In the genomic region with DNA sequence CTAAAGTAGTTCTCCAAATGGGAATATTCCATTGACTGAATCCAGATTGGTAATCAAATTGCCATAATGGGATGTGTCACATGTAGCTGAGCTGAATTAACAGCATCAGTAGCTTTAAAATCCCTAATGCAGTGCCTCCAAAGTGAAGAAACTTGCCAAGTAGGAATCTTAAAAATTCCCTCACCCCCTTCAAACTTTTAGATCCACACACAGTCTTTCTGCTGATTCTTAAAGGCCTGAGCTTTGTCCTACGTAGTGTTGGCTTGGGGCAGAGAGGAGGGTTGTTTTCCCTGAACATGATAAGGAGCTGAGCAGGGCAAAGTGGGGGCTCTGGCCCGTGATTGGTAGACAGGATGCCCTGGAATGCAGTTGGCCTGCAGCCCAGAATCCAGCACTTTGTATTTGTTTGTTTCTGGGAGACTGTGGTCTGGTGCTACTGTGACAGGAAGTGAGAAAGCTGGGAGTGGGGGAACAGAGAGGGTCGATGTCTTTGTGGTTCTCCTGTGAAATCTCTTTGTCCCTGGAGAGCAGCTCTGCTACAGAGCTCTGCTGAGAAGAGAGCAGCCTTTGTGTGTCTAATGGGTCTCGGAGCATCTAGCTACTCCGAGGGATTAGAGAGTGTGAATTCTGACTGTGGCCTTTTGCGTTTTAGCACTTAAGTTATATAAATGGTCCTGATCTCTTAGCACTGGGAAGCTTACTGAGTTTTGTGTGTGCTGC, we compare ENCODE assay signal across 1 cellular context.
A peak's percentile ranks its signal among the peaks of the same experiment; 100 is the strongest.
TF ChIP-seq lines count a peak whose summit lies in the region.

No MANE protein-coding gene starts in this region.

TF ChIP-seq in HepG2, 621 proteins besides CTCF, POLR2A, EP300 and RAD21 (continued from another document and continues in another):
- TF ChIP-seq, protein P1, sequence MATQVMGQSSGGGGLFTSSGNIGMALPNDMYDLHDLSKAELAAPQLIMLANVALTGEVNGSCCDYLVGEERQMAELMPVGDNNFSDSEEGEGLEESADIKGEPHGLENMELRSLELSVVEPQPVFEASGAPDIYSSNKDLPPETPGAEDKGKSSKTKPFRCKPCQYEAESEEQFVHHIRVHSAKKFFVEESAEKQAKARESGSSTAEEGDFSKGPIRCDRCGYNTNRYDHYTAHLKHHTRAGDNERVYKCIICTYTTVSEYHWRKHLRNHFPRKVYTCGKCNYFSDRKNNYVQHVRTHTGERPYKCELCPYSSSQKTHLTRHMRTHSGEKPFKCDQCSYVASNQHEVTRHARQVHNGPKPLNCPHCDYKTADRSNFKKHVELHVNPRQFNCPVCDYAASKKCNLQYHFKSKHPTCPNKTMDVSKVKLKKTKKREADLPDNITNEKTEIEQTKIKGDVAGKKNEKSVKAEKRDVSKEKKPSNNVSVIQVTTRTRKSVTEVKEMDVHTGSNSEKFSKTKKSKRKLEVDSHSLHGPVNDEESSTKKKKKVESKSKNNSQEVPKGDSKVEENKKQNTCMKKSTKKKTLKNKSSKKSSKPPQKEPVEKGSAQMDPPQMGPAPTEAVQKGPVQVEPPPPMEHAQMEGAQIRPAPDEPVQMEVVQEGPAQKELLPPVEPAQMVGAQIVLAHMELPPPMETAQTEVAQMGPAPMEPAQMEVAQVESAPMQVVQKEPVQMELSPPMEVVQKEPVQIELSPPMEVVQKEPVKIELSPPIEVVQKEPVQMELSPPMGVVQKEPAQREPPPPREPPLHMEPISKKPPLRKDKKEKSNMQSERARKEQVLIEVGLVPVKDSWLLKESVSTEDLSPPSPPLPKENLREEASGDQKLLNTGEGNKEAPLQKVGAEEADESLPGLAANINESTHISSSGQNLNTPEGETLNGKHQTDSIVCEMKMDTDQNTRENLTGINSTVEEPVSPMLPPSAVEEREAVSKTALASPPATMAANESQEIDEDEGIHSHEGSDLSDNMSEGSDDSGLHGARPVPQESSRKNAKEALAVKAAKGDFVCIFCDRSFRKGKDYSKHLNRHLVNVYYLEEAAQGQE (IDR thresholded peaks at IDR 0.05; ENCODE audit: borderline replicate concordance in 1 of 2, low read depth in 1 of 2, low read length in 2 of 2), result peak in 1 of 2 experiments; percentile 69; a peak in 1 of 4 replicates
- TF ChIP-seq CCAR2 (optimal IDR thresholded peaks at IDR 0.05; ENCODE audit: low read depth, low read length) (peak; percentile 57), KLF12 (CRISPR knock-in tag; IDR thresholded peaks at IDR 0.05; ENCODE audit: borderline replicate concordance) (no peak), ZNF775 (CRISPR knock-in tag; IDR thresholded peaks at IDR 0.05; ENCODE audit: borderline replicate concordance) (no peak), U2AF1 (optimal IDR thresholded peaks at IDR 0.05; ENCODE audit: low read depth, low read length) (no peak), RELA (CRISPR knock-in tag; IDR thresholded peaks at IDR 0.05) (no peak), NFKBIZ (CRISPR knock-in tag; IDR thresholded peaks at IDR 0.05) (no peak), HMG20A (CRISPR knock-in tag; IDR thresholded peaks at IDR 0.05; ENCODE audit: borderline replicate concordance) (peak; percentile 80; the same call in 1 of the 2 replicates), MIXL1 (CRISPR knock-in tag; IDR thresholded peaks at IDR 0.05) (peak; percentile 76; the same call in 1 of the 2 replicates), ZNF562 (CRISPR knock-in tag; IDR thresholded peaks at IDR 0.05; ENCODE audit: borderline replicate concordance) (no peak), HIVEP1 (CRISPR knock-in tag; IDR thresholded peaks at IDR 0.05) (no peak), RFXANK (CRISPR knock-in tag; IDR thresholded peaks at IDR 0.05) (no peak), ZNF430 (CRISPR knock-in tag; IDR thresholded peaks at IDR 0.05) (peak; percentile 76; the same call in 1 of the 2 replicates), PHF21A (CRISPR knock-in tag; IDR thresholded peaks at IDR 0.05) (peak; percentile 96), FOXP1 (IDR thresholded peaks at IDR 0.05) (no peak; the same call in 1 of the 2 replicates), FOXP1 (CRISPR knock-in tag; IDR thresholded peaks at IDR 0.05) (peak; percentile 89), WIZ (CRISPR knock-in tag; IDR thresholded peaks at IDR 0.05) (no peak), THAP11 (CRISPR knock-in tag; IDR thresholded peaks at IDR 0.05) (peak; percentile 65), ZBTB7B (CRISPR knock-in tag; IDR thresholded peaks at IDR 0.05) (peak; percentile 88), NCOR1 (IDR thresholded peaks at IDR 0.05; ENCODE audit: borderline replicate concordance, low read length) (peak; percentile 90), ONECUT2 (CRISPR knock-in tag; IDR thresholded peaks at IDR 0.05) (peak; percentile 78), KLF15 (CRISPR knock-in tag; IDR thresholded peaks at IDR 0.05; ENCODE audit: borderline replicate concordance) (no peak), PAF1 (CRISPR knock-in tag; IDR thresholded peaks at IDR 0.05) (no peak), KAT8 (CRISPR knock-in tag; IDR thresholded peaks at IDR 0.05) (no peak; the same call in 1 of the 2 replicates), CCDC6 (CRISPR knock-in tag; IDR thresholded peaks at IDR 0.05) (peak; percentile 36; the same call in 1 of the 2 replicates), PLRG1 (conservative IDR thresholded peaks at IDR 0.05) (no peak), RXRA (CRISPR knock-in tag; IDR thresholded peaks at IDR 0.05) (peak; percentile 67; the same call in 1 of the 2 replicates), ZNF432 (CRISPR knock-in tag; IDR thresholded peaks at IDR 0.05; ENCODE audit: borderline replicate concordance) (no peak), SMAD3 (CRISPR knock-in tag; IDR thresholded peaks at IDR 0.05) (peak; percentile 90; the same call in 1 of the 2 replicates), RFX5 (IDR thresholded peaks at IDR 0.05; ENCODE audit: low read depth, low read length) (no peak), TGIF2 (CRISPR knock-in tag; IDR thresholded peaks at IDR 0.05) (peak; percentile 61; the same call in 1 of the 2 replicates), FOXK1 (CRISPR knock-in tag; IDR thresholded peaks at IDR 0.05; ENCODE audit: borderline replicate concordance, low read depth) (peak; percentile 79; the same call in 1 of the 2 replicates), SIX4 (CRISPR knock-in tag; IDR thresholded peaks at IDR 0.05) (peak; percentile 75; the same call in 1 of the 2 replicates), FOXM1 (CRISPR knock-in tag; IDR thresholded peaks at IDR 0.05) (no peak)
- TF ChIP-seq, protein P2, sequence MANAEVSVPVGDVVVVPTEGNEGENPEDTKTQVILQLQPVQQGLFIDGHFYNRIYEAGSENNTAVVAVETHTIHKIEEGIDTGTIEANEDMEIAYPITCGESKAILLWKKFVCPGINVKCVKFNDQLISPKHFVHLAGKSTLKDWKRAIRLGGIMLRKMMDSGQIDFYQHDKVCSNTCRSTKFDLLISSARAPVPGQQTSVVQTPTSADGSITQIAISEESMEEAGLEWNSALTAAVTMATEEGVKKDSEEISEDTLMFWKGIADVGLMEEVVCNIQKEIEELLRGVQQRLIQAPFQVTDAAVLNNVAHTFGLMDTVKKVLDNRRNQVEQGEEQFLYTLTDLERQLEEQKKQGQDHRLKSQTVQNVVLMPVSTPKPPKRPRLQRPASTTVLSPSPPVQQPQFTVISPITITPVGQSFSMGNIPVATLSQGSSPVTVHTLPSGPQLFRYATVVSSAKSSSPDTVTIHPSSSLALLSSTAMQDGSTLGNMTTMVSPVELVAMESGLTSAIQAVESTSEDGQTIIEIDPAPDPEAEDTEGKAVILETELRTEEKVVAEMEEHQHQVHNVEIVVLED (CRISPR knock-in tag; IDR thresholded peaks at IDR 0.05; ENCODE audit: borderline replicate concordance), result no peak
- TF ChIP-seq, protein P3, sequence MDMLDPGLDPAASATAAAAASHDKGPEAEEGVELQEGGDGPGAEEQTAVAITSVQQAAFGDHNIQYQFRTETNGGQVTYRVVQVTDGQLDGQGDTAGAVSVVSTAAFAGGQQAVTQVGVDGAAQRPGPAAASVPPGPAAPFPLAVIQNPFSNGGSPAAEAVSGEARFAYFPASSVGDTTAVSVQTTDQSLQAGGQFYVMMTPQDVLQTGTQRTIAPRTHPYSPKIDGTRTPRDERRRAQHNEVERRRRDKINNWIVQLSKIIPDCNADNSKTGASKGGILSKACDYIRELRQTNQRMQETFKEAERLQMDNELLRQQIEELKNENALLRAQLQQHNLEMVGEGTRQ (IDR thresholded peaks at IDR 0.05; ENCODE audit: low read depth, low read length), result no peak; the same call in 1 of the 2 replicates
- TF ChIP-seq, protein P3 (CRISPR knock-in tag; IDR thresholded peaks at IDR 0.05; ENCODE audit: borderline replicate concordance), result no peak
- TF ChIP-seq, protein P4, sequence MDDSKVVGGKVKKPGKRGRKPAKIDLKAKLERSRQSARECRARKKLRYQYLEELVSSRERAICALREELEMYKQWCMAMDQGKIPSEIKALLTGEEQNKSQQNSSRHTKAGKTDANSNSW (CRISPR knock-in tag; IDR thresholded peaks at IDR 0.05; ENCODE audit: borderline replicate concordance), result no peak
- TF ChIP-seq, protein P5, sequence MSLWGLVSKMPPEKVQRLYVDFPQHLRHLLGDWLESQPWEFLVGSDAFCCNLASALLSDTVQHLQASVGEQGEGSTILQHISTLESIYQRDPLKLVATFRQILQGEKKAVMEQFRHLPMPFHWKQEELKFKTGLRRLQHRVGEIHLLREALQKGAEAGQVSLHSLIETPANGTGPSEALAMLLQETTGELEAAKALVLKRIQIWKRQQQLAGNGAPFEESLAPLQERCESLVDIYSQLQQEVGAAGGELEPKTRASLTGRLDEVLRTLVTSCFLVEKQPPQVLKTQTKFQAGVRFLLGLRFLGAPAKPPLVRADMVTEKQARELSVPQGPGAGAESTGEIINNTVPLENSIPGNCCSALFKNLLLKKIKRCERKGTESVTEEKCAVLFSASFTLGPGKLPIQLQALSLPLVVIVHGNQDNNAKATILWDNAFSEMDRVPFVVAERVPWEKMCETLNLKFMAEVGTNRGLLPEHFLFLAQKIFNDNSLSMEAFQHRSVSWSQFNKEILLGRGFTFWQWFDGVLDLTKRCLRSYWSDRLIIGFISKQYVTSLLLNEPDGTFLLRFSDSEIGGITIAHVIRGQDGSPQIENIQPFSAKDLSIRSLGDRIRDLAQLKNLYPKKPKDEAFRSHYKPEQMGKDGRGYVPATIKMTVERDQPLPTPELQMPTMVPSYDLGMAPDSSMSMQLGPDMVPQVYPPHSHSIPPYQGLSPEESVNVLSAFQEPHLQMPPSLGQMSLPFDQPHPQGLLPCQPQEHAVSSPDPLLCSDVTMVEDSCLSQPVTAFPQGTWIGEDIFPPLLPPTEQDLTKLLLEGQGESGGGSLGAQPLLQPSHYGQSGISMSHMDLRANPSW (CRISPR knock-in tag; IDR thresholded peaks at IDR 0.05; ENCODE audit: borderline replicate concordance), result peak; percentile 34; the same call in 1 of the 2 replicates
- TF ChIP-seq, protein P6, sequence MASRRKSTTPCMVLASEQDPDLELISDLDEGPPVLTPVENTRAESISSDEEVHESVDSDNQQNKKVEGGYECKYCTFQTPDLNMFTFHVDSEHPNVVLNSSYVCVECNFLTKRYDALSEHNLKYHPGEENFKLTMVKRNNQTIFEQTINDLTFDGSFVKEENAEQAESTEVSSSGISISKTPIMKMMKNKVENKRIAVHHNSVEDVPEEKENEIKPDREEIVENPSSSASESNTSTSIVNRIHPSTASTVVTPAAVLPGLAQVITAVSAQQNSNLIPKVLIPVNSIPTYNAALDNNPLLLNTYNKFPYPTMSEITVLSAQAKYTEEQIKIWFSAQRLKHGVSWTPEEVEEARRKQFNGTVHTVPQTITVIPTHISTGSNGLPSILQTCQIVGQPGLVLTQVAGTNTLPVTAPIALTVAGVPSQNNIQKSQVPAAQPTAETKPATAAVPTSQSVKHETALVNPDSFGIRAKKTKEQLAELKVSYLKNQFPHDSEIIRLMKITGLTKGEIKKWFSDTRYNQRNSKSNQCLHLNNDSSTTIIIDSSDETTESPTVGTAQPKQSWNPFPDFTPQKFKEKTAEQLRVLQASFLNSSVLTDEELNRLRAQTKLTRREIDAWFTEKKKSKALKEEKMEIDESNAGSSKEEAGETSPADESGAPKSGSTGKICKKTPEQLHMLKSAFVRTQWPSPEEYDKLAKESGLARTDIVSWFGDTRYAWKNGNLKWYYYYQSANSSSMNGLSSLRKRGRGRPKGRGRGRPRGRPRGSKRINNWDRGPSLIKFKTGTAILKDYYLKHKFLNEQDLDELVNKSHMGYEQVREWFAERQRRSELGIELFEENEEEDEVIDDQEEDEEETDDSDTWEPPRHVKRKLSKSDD (CRISPR knock-in tag; IDR thresholded peaks at IDR 0.05; ENCODE audit: low read depth), result no peak
- TF ChIP-seq, protein P7, sequence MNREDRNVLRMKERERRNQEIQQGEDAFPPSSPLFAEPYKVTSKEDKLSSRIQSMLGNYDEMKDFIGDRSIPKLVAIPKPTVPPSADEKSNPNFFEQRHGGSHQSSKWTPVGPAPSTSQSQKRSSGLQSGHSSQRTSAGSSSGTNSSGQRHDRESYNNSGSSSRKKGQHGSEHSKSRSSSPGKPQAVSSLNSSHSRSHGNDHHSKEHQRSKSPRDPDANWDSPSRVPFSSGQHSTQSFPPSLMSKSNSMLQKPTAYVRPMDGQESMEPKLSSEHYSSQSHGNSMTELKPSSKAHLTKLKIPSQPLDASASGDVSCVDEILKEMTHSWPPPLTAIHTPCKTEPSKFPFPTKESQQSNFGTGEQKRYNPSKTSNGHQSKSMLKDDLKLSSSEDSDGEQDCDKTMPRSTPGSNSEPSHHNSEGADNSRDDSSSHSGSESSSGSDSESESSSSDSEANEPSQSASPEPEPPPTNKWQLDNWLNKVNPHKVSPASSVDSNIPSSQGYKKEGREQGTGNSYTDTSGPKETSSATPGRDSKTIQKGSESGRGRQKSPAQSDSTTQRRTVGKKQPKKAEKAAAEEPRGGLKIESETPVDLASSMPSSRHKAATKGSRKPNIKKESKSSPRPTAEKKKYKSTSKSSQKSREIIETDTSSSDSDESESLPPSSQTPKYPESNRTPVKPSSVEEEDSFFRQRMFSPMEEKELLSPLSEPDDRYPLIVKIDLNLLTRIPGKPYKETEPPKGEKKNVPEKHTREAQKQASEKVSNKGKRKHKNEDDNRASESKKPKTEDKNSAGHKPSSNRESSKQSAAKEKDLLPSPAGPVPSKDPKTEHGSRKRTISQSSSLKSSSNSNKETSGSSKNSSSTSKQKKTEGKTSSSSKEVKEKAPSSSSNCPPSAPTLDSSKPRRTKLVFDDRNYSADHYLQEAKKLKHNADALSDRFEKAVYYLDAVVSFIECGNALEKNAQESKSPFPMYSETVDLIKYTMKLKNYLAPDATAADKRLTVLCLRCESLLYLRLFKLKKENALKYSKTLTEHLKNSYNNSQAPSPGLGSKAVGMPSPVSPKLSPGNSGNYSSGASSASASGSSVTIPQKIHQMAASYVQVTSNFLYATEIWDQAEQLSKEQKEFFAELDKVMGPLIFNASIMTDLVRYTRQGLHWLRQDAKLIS (CRISPR knock-in tag; IDR thresholded peaks at IDR 0.05), result no peak; the same call in 1 of the 2 replicates
